ENCODE assay signal across 1 cellular context in genomic region chr6:89347825-89348224, GRCh38.
A peak's percentile ranks its signal among the peaks of the same experiment; 100 is the strongest.
TF ChIP-seq lines count a peak whose summit lies in the region.

No MANE protein-coding gene starts in this region.

TF ChIP-seq in GM12878, 131 proteins besides CTCF, POLR2A, EP300 and RAD21:
- TF ChIP-seq KLF5 (IDR thresholded peaks at IDR 0.05; ENCODE audit: partially characterized antibody) (no peak), BACH1 (IDR thresholded peaks at IDR 0.05; ENCODE audit: borderline replicate concordance) (peak; percentile 39; the same call in 1 of the 2 replicates), HSF1 (IDR thresholded peaks at IDR 0.05; ENCODE audit: low read depth, low read length) (no peak), EGR1 (IDR thresholded peaks at IDR 0.05; ENCODE audit: borderline replicate concordance in 1 of 2, low read depth in 2 of 2, low read length in 2 of 2) (no peak), WRNIP1 (IDR thresholded peaks at IDR 0.05; ENCODE audit: borderline replicate concordance, low read depth, low read length) (0 out of 2 replicates have a peak, but pooled peaks have one; percentile 91), SREBF1 (IDR thresholded peaks at IDR 0.05; ENCODE audit: low read length) (no peak)
